Comparison of ENCODE assay signal across 9 cellular contexts in genomic region chr18:20971886-20972267, GRCh38.
A peak's percentile ranks its signal among the peaks of the same experiment; 100 is the strongest.
DNase-seq lines count a peak whose midpoint lies in the region; ATAC-seq, FAIRE-seq and TF ChIP-seq lines count a peak whose summit lies in the region.
"Had no signal": no experiment of that assay in that cellular context is flagged by ENCODE, and none has a peak within 500 bp of the region (broad histone marks: within the 10 kb centered on the region; RNA-seq: fewer than 3 reads in every experiment).

No MANE protein-coding gene starts in this region.

- H4K5ac ChIP-seq in H1 (ENCODE audit: insufficient read length, low read depth, low read length) = no peak overlapping the region

- H3K36me3 ChIP-seq in H1 (ENCODE audit: control insufficient read depth in 2 of 4, insufficient read depth in 4 of 4, low read length in 3 of 4) (peaks cover 0 to 12% (median 3%) of the 10 kb centered on the region in 4 experiments; a peak in 3 of 8 replicates), psoas muscle (ENCODE audit: insufficient read depth in 1 of 2, low read depth in 1 of 2) (peaks cover 0 to 90% of the 10 kb centered on the region in 2 donors)

- H4K20me1 ChIP-seq in H1 (replicated peaks in 1 of 2; ENCODE audit: control insufficient read depth in 1 of 2, insufficient read depth in 2 of 2, low read length in 2 of 2) = no peaks in the 10 kb centered on the region

- TF ChIP-seq POLR2A in H1 (IDR thresholded peaks at IDR 0.05; ENCODE audit: control extremely low read depth in 1 of 2, low read depth in 2 of 2, low read length in 2 of 2) = no peak

- H3K4me1 ChIP-seq in H1 (replicated peaks in 1 of 4; ENCODE audit: control insufficient read depth in 3 of 4, insufficient read depth in 4 of 4, low read length in 3 of 4) (no peaks in the 10 kb centered on the region), psoas muscle (no peaks in the 10 kb centered on the region)

- no peak overlapping the region for H3K4me2 ChIP-seq in H1 (ENCODE audit: insufficient read depth in 1 of 2, low read depth in 2 of 2, low read length in 2 of 2)

- no peak overlapping the region for H2BK20ac ChIP-seq in H1 (ENCODE audit: low read length)

- FAIRE-seq in H1 (lab: Jason Lieb, UNC) = peak; percentile 32
- FAIRE-seq: islet of Langerhans had no signal

- POLR2A ChIA-PET in H1 (lab: Charles Lee; ENCODE audit: partially characterized antibody) = no interaction called here

- no peak overlapping the region for H3K56ac ChIP-seq in H1 (replicated peaks; ENCODE audit: insufficient read length, low read depth, low read length)

- no peak overlapping the region for H3K4ac ChIP-seq in H1 (replicated peaks; ENCODE audit: insufficient read length, low read depth, low read length)

- H2AK5ac ChIP-seq in H1 (ENCODE audit: low read depth, low read length) = no peak overlapping the region

- no peak overlapping the region for H3K9ac ChIP-seq in H1 (replicated peaks in 1 of 4; ENCODE audit: extremely low read depth in 1 of 4, low read depth in 3 of 4, low read length in 3 of 4)

- H3K79me1 ChIP-seq in H1 (ENCODE audit: low read depth, low read length) = no peaks in the 10 kb centered on the region

- TF ChIP-seq EP300 in H1 (IDR thresholded peaks at IDR 0.05; ENCODE audit: borderline replicate concordance in 1 of 2, low read depth in 2 of 2, low read length in 2 of 2) = no peak

- no peak overlapping the region for H4K8ac ChIP-seq in H1 (ENCODE audit: extremely low read depth, insufficient read depth, low read length)

- DNase-seq in NCI-H748 treated with DMSO at 0.1 percent for 48 hours (lab: John Stamatoyannopoulos, UW) (peak; percentile 10), H1 (ENCODE audit: low read depth in 1 of 2, low spot score in 2 of 2) (no peak), psoas muscle (no peak), GF-D8 (lab: John Stamatoyannopoulos, UW) (no peak)
- DNase-seq in activated CD8-positive, alpha-beta memory T cell treated with anti-CD3 and anti-CD28 coated beads, Interleukin-2, amount 50 U/mL, for 48 hours = no peak

- H3K9me3 ChIP-seq in H1 (ENCODE audit: insufficient read depth in 2 of 2, low read depth in 1 of 2, low read length in 1 of 2) (no peaks in the 10 kb centered on the region), psoas muscle (no peaks in the 10 kb centered on the region)

- H3K14ac ChIP-seq in H1 (ENCODE audit: insufficient read length) = no peak overlapping the region

- no peak overlapping the region for H4K91ac ChIP-seq in H1 (replicated peaks; ENCODE audit: insufficient read length, low read length)

- H3K23me2 ChIP-seq in H1 (ENCODE audit: low read depth, low read length) = no peaks in the 10 kb centered on the region; the same call in 1 of the 2 replicates

- CTCF ChIA-PET in H1 (lab: Charles Lee; ENCODE audit: partially characterized antibody) = interaction anchor here (0.7 to 1.6 kb wide), 4 partner anchors 9 to 207 kb away, joined by 3 to 5 read pairs (median 4); no protein-coding TSS in a partner anchor

- no peak overlapping the region for H2BK12ac ChIP-seq in H1 (ENCODE audit: low read depth, low read length)

- no peak overlapping the region for H3K18ac ChIP-seq in H1 (ENCODE audit: extremely low read depth, low read length)

- no peak overlapping the region for H2BK15ac ChIP-seq in H1 (ENCODE audit: low read length)

- no peak overlapping the region for H2BK5ac ChIP-seq in H1 (ENCODE audit: low read depth, low read length)

- ATAC-seq in GM19395 (IDR thresholded peaks at IDR 0.05; ENCODE audit: unreplicated experiment) (peak; percentile 67), psoas muscle (no peak), GM21390 (IDR thresholded peaks at IDR 0.05; ENCODE audit: unreplicated experiment) (no peak)

- intact Hi-C loops in psoas muscle (cut with DNase I) = loop anchor here in 1 of 2 donors (10.0 kb wide), 1 partner anchor 143 kb away; the partner anchor contains the start of gene ROCK1

- TF ChIP-seq RAD21 in H1 (IDR thresholded peaks at IDR 0.05 in 1 of 2, conservative IDR thresholded peaks at IDR 0.05 in 1 of 2; ENCODE audit: low read depth in 2 of 2, low read length in 2 of 2) = peak; percentile 41 to 52; a peak in 3 of 4 replicates

- H3K79me2 ChIP-seq in H1 (ENCODE audit: control insufficient read depth in 1 of 2, insufficient read depth in 2 of 2, low read length in 2 of 2) = no peaks in the 10 kb centered on the region

- H3K23ac ChIP-seq in H1 (ENCODE audit: insufficient read length) = no peak overlapping the region

- H2AFZ ChIP-seq in H1 (ENCODE audit: low read length) = no peak overlapping the region

- no peak overlapping the region for H2BK120ac ChIP-seq in H1 (replicated peaks; ENCODE audit: low read depth, low read length)

- no peaks in the 10 kb centered on the region for H3K27me3 ChIP-seq in H1 (replicated peaks in 1 of 4; ENCODE audit: control insufficient read depth in 3 of 4, extremely low read depth in 1 of 4, insufficient read depth in 3 of 4, low read length in 3 of 4)
- H3K27me3 ChIP-seq in psoas muscle (ENCODE audit: insufficient read depth in 3 of 3, low read length in 2 of 3) = no peaks in the 10 kb centered on the region

- TF ChIP-seq CTCF in C4-2B (conservative IDR thresholded peaks at IDR 0.05) (peak; percentile 70), H1 (IDR thresholded peaks at IDR 0.05; ENCODE audit: control extremely low read depth in 1 of 3, insufficient read depth in 1 of 3, low read depth in 1 of 3, low read length in 3 of 3) (peak in 2 of 3 experiments; percentile 38 to 56; a peak in 2 of 4 replicates), psoas muscle (IDR thresholded peaks at IDR 0.05) (peak; percentile 27)

- no peak overlapping the region for H3K4me3 ChIP-seq in H1 (ENCODE audit: extremely low read depth in 1 of 4, insufficient read depth in 2 of 4, low read depth in 3 of 4, low read length in 4 of 4)
- H3K4me3 ChIP-seq in psoas muscle = no peak overlapping the region

- no peak overlapping the region for H3K27ac ChIP-seq in C4-2B
- H3K27ac ChIP-seq in H1 (ENCODE audit: low read depth, low read length) = no peak overlapping the region
- no peak overlapping the region for H3K27ac ChIP-seq in psoas muscle

TF ChIP-seq in H1, 55 proteins besides CTCF, POLR2A, EP300 and RAD21:
- TF ChIP-seq EZH2 (IDR thresholded peaks at IDR 0.05; ENCODE audit: low read depth, low read length, severe bottlenecking) (no peak), TAF1 (IDR thresholded peaks at IDR 0.05; ENCODE audit: low read depth, low read length) (no peak), TCF12 (IDR thresholded peaks at IDR 0.05; ENCODE audit: low read depth, low read length) (no peak), SIRT6 (IDR thresholded peaks at IDR 0.05; ENCODE audit: low read length) (no peak), RFX5 (IDR thresholded peaks at IDR 0.05; ENCODE audit: borderline replicate concordance, low read depth, low read length) (no peak), EGR1 (IDR thresholded peaks at IDR 0.05; ENCODE audit: borderline replicate concordance, low read depth, low read length) (no peak), GTF2F1 (IDR thresholded peaks at IDR 0.05; ENCODE audit: borderline replicate concordance, low read depth, low read length) (no peak), JUN (IDR thresholded peaks at IDR 0.05; ENCODE audit: low read depth, low read length) (no peak), USF2 (IDR thresholded peaks at IDR 0.05; ENCODE audit: low read length) (no peak), CEBPB (IDR thresholded peaks at IDR 0.05; ENCODE audit: low read depth, low read length) (no peak), JUND (IDR thresholded peaks at IDR 0.05; ENCODE audit: low read length) (no peak), SIX5 (IDR thresholded peaks at IDR 0.05; ENCODE audit: low read depth, low read length) (no peak), RXRA (IDR thresholded peaks at IDR 0.05; ENCODE audit: insufficient read depth, low read depth, low read length) (no peak), SP1 (IDR thresholded peaks at IDR 0.05; ENCODE audit: low read depth, low read length) (no peak), E2F6 (IDR thresholded peaks at IDR 0.05) (no peak), TAF7 (optimal IDR thresholded peaks at IDR 0.05; ENCODE audit: borderline replicate concordance, low read depth, low read length) (no peak), RBBP5 (IDR thresholded peaks at IDR 0.05; ENCODE audit: borderline replicate concordance, low read depth, low read length) (no peak), ZNF274 (IDR thresholded peaks at IDR 0.05; ENCODE audit: borderline replicate concordance, extremely low read depth, low read length) (no peak), YY1 (IDR thresholded peaks at IDR 0.05; ENCODE audit: low read depth, low read length) (no peak)
TF ChIP-seq in H1: peak in this region for 0.
